29 cellular contexts compared by ENCODE assay signal in genomic region chr10:86340176-86340990, GRCh38. TPM values are rescaled to one million over a fixed set of nuclear protein-coding genes. Genes with fewer than 3 reads are reported as not detected.
A peak's percentile ranks its signal among the peaks of the same experiment; 100 is the strongest.
DNase-seq lines count a peak whose midpoint lies in the region; ATAC-seq and TF ChIP-seq lines count a peak whose summit lies in the region.
"Had no signal": no experiment of that assay in that cellular context is flagged by ENCODE, and none has a peak within 500 bp of the region (broad histone marks: within the 10 kb centered on the region; RNA-seq: fewer than 3 reads in every experiment).

No MANE protein-coding gene starts in this region.

- H3K4me3 ChIP-seq in HEK293 (ENCODE audit: low read depth, low read length) (no peak overlapping the region), sigmoid colon (no peak overlapping the region)
- H3K4me3 ChIP-seq: coronary artery, Peyer's patch, SJSA1, tibial nerve had no signal

- no peak overlapping the region for H3K4me3 Mint-ChIP-seq in activated naive CD8-positive, alpha-beta T cell treated with anti-CD3 and anti-CD28 coated beads, Interleukin-2, amount 10 ng/mL, durations not matched to agents 7 days and 5 days
- no peak overlapping the region for H3K4me3 Mint-ChIP-seq in activated naive CD8-positive, alpha-beta T cell treated with anti-CD3 and anti-CD28 coated beads, Interleukin-2, amount 50 U/mL, for 24 hours
- H3K4me3 Mint-ChIP-seq in activated B cell treated with CpG ODN at 0.5 μM for 24 hours, result no peak overlapping the region
- H3K4me3 Mint-ChIP-seq: activated naive CD4-positive, alpha-beta T cell treated with anti-CD3 and anti-CD28 coated beads for 36 hours; activated T-cell treated with anti-CD3 and anti-CD28 coated beads, Interleukin-2, amount 50 U/mL, for 4 hours; CD4-positive, CD25-positive, alpha-beta regulatory T cell; effector memory CD8-positive, alpha-beta T cell; immature natural killer cell; nephron; stimulated activated naive CD8-positive, alpha-beta T cell treated with anti-CD3 and anti-CD28 coated beads, Interleukin-15, amount 100 ng/mL, for 72 hours had no signal

- 69 to 71% methylated on average over 13 of the region's 13 CpGs for WGBS in sigmoid colon, 2 donors

- H3K9me3 ChIP-seq in HEK293 (ENCODE audit: control insufficient read depth, insufficient read depth, low read depth, low read length) (no peaks in the 10 kb centered on the region), sigmoid colon (no peaks in the 10 kb centered on the region)
- H3K9me3 ChIP-seq: Peyer's patch, SJSA1, tibial nerve had no signal

- H3K27ac Mint-ChIP-seq in activated naive CD8-positive, alpha-beta T cell treated with anti-CD3 and anti-CD28 coated beads, Interleukin-2, amount 10 ng/mL, durations not matched to agents 7 days and 5 days, result no peak overlapping the region
- no peak overlapping the region for H3K27ac Mint-ChIP-seq in activated naive CD8-positive, alpha-beta T cell treated with anti-CD3 and anti-CD28 coated beads, Interleukin-2, amount 50 U/mL, for 24 hours
- no peak overlapping the region for H3K27ac Mint-ChIP-seq in activated B cell treated with CpG ODN at 0.5 μM for 24 hours
- H3K27ac Mint-ChIP-seq: activated naive CD4-positive, alpha-beta T cell treated with anti-CD3 and anti-CD28 coated beads for 36 hours; CD4-positive, CD25-positive, alpha-beta regulatory T cell; effector memory CD8-positive, alpha-beta T cell; immature natural killer cell had no signal

- H3K4me1 ChIP-seq in HEK293 (ENCODE audit: control insufficient read depth, insufficient read depth, low read length) (no peaks in the 10 kb centered on the region), sigmoid colon (no peaks in the 10 kb centered on the region)
- H3K4me1 ChIP-seq: parathyroid adenoma, Peyer's patch, SJSA1 had no signal

- H3K4me1 Mint-ChIP-seq in activated naive CD8-positive, alpha-beta T cell treated with anti-CD3 and anti-CD28 coated beads, Interleukin-2, amount 10 ng/mL, durations not matched to agents 7 days and 5 days, result peaks cover 4% of the 10 kb centered on the region
- H3K4me1 Mint-ChIP-seq in activated naive CD8-positive, alpha-beta T cell treated with anti-CD3 and anti-CD28 coated beads, Interleukin-2, amount 50 U/mL, for 24 hours, result no peaks in the 10 kb centered on the region
- no peaks in the 10 kb centered on the region for H3K4me1 Mint-ChIP-seq in activated B cell treated with CpG ODN at 0.5 μM for 24 hours
- H3K4me1 Mint-ChIP-seq: CD4-positive, CD25-positive, alpha-beta regulatory T cell; immature natural killer cell had no signal

- no peaks in the 10 kb centered on the region for H3K9me3 Mint-ChIP-seq in activated naive CD8-positive, alpha-beta T cell treated with anti-CD3 and anti-CD28 coated beads, Interleukin-2, amount 10 ng/mL, durations not matched to agents 7 days and 5 days
- no peaks in the 10 kb centered on the region for H3K9me3 Mint-ChIP-seq in activated naive CD8-positive, alpha-beta T cell treated with anti-CD3 and anti-CD28 coated beads, Interleukin-2, amount 50 U/mL, for 24 hours
- H3K9me3 Mint-ChIP-seq in activated B cell treated with CpG ODN at 0.5 μM for 24 hours, result peaks cover 3% of the 10 kb centered on the region
- H3K9me3 Mint-ChIP-seq: activated naive CD4-positive, alpha-beta T cell treated with anti-CD3 and anti-CD28 coated beads for 36 hours; activated T-cell treated with anti-CD3 and anti-CD28 coated beads, Interleukin-2, amount 50 U/mL, for 4 hours; effector memory CD8-positive, alpha-beta T cell; immature natural killer cell; nephron; stimulated activated naive CD8-positive, alpha-beta T cell treated with anti-CD3 and anti-CD28 coated beads, Interleukin-15, amount 100 ng/mL, for 72 hours had no signal

- ATAC-seq in activated naive CD8-positive, alpha-beta T cell treated with anti-CD3 and anti-CD28 coated beads, Interleukin-2, amount 10 ng/mL, durations not matched to agents 7 days and 5 days (ENCODE audit: low read depth), result no peak
- no peak for ATAC-seq in activated naive CD8-positive, alpha-beta T cell treated with anti-CD3 and anti-CD28 coated beads, Interleukin-2, amount 50 U/mL, for 24 hours
- ATAC-seq in activated B cell treated with CpG ODN at 0.5 μM for 24 hours (ENCODE audit: low read depth) (no peak), GM18520 (IDR thresholded peaks at IDR 0.05; ENCODE audit: unreplicated experiment) (no peak), HG02884 (IDR thresholded peaks at IDR 0.05; ENCODE audit: unreplicated experiment) (no peak)
- ATAC-seq: activated T-cell treated with anti-CD3 and anti-CD28 coated beads, Interleukin-2, amount 50 U/mL, for 4 hours; effector memory CD8-positive, alpha-beta T cell; stimulated activated naive CD8-positive, alpha-beta T cell treated with anti-CD3 and anti-CD28 coated beads, Interleukin-15, amount 100 ng/mL, for 72 hours had no signal

- POLR2A ChIA-PET in activated naive CD8-positive, alpha-beta T cell treated with anti-CD3 and anti-CD28 coated beads, Interleukin-2, amount 10 ng/mL, durations not matched to agents 7 days and 5 days (lab: Charles Lee), result no interaction called here
- POLR2A ChIA-PET in HEK293 (lab: Yijun Ruan, JAX), result no interaction called here
- POLR2A ChIA-PET in activated B cell treated with CpG ODN at 0.5 μM for 24 hours (lab: Charles Lee), result no interaction called here

- H3K27me3 ChIP-seq in sigmoid colon, result no peaks in the 10 kb centered on the region
- H3K27me3 ChIP-seq: Peyer's patch, SJSA1, tibial nerve had no signal

- TF ChIP-seq POLR2A in sigmoid colon (IDR thresholded peaks at IDR 0.05), result no peak

- no peaks in the 10 kb centered on the region for H3K36me3 Mint-ChIP-seq in activated naive CD8-positive, alpha-beta T cell treated with anti-CD3 and anti-CD28 coated beads, Interleukin-2, amount 10 ng/mL, durations not matched to agents 7 days and 5 days
- H3K36me3 Mint-ChIP-seq in activated naive CD8-positive, alpha-beta T cell treated with anti-CD3 and anti-CD28 coated beads, Interleukin-2, amount 50 U/mL, for 24 hours (ENCODE audit: low read depth), result no peaks in the 10 kb centered on the region
- H3K36me3 Mint-ChIP-seq in activated B cell treated with CpG ODN at 0.5 μM for 24 hours (ENCODE audit: low read depth), result no peaks in the 10 kb centered on the region
- H3K36me3 Mint-ChIP-seq: CD4-positive, CD25-positive, alpha-beta regulatory T cell; immature natural killer cell had no signal

- DNase-seq in activated naive CD8-positive, alpha-beta T cell treated with anti-CD3 and anti-CD28 coated beads, Interleukin-2, amount 10 ng/mL, durations not matched to agents 7 days and 5 days, result peak; percentile 10
- DNase-seq in activated naive CD8-positive, alpha-beta T cell treated with anti-CD3 and anti-CD28 coated beads, Interleukin-2, amount 50 U/mL, for 24 hours, result no peak
- DNase-seq in activated B cell treated with CpG ODN at 0.5 μM for 24 hours (peak; percentile 12), sigmoid colon (peak; percentile 40), HPDE6-E6E7 (ENCODE audit: extremely low spot score) (no peak)
- DNase-seq: activated CD4-positive, alpha-beta T cell treated with anti-CD3 and anti-CD28 coated beads for 4 hours; activated naive CD4-positive, alpha-beta T cell treated with anti-CD3 and anti-CD28 coated beads for 36 hours; activated T-cell treated with anti-CD3 and anti-CD28 coated beads, Interleukin-2, amount 50 U/mL, for 4 hours; amygdala; CD4-positive, CD25-positive, alpha-beta regulatory T cell; effector memory CD8-positive, alpha-beta T cell; foreskin fibroblast; HCEC 1CT; immature natural killer cell; NCI-H1105 treated with DMSO at 0.1 percent for 48 hours; NCI-H226; NK-92 treated with Interleukin-12 subunit alpha and Interleukin-12 subunit beta, amount 100 ng/mL, for 24 hours; Peyer's patch; stimulated activated naive CD8-positive, alpha-beta T cell treated with anti-CD3 and anti-CD28 coated beads, Interleukin-15, amount 100 ng/mL, for 72 hours; T-helper 1 cell had no signal

- H3K27me3 Mint-ChIP-seq in activated naive CD8-positive, alpha-beta T cell treated with anti-CD3 and anti-CD28 coated beads, Interleukin-2, amount 10 ng/mL, durations not matched to agents 7 days and 5 days, result no peaks in the 10 kb centered on the region
- H3K27me3 Mint-ChIP-seq in activated naive CD8-positive, alpha-beta T cell treated with anti-CD3 and anti-CD28 coated beads, Interleukin-2, amount 50 U/mL, for 24 hours, result peaks cover 2% of the 10 kb centered on the region
- peaks cover 2% of the 10 kb centered on the region for H3K27me3 Mint-ChIP-seq in activated B cell treated with CpG ODN at 0.5 μM for 24 hours
- H3K27me3 Mint-ChIP-seq: stimulated activated naive CD8-positive, alpha-beta T cell treated with anti-CD3 and anti-CD28 coated beads, Interleukin-15, amount 100 ng/mL, for 72 hours had no signal

- intact Hi-C loops in activated B cell treated with CpG ODN at 0.5 μM for 24 hours (cut with micrococcal nuclease), result no loop called here
- intact Hi-C loops in sigmoid colon (cut with DNase I), result no loop called here

- no peak for TF ChIP-seq CTCF in HEK293 (tag by site-specific recombination; IDR thresholded peaks at IDR 0.05)
- no peak for TF ChIP-seq CTCF in activated B cell treated with CpG ODN at 0.5 μM for 24 hours (IDR thresholded peaks at IDR 0.05)
- no peak for TF ChIP-seq CTCF in sigmoid colon (IDR thresholded peaks at IDR 0.05)

- CTCF ChIA-PET in HEK293 (lab: Yijun Ruan, JAX) (no interaction called here), activated B cell treated with CpG ODN at 0.5 μM for 24 hours (lab: Charles Lee) (no interaction called here)

- H3K36me3 ChIP-seq in HEK293 (ENCODE audit: control insufficient read depth in 2 of 2, insufficient read depth in 1 of 2, low read length in 2 of 2) (no peaks in the 10 kb centered on the region), sigmoid colon (no peaks in the 10 kb centered on the region)
- H3K36me3 ChIP-seq: Peyer's patch, SJSA1, tibial nerve had no signal

- no peak for TF ChIP-seq EP300 in sigmoid colon (IDR thresholded peaks at IDR 0.05)

- H3K27ac ChIP-seq in HEK293 (ENCODE audit: extremely low read depth, low read depth, low read length) (no peak overlapping the region), sigmoid colon (no peak overlapping the region)
- H3K27ac ChIP-seq: coronary artery, parathyroid adenoma, Peyer's patch, SJSA1, tibial nerve had no signal

TF ChIP-seq in HEK293, 187 proteins besides CTCF, POLR2A, EP300 and RAD21 (continues in another document):
- no peak for TF ChIP-seq ZNF548 (tag by site-specific recombination; IDR thresholded peaks at IDR 0.05)
- no peak for TF ChIP-seq ZNF184 (tag by site-specific recombination; IDR thresholded peaks at IDR 0.05)
- peak; percentile 35 for TF ChIP-seq ZIC2 (tag by site-specific recombination; IDR thresholded peaks at IDR 0.05)

RNA-seq across cellular contexts. Expression of gene GRID1, which starts 26.2 kb away (rescaled TPM):
- not detected for total RNA-seq in activated naive CD8-positive, alpha-beta T cell treated with anti-CD3 and anti-CD28 coated beads, Interleukin-2, amount 10 ng/mL, durations not matched to agents 7 days and 5 days
- not detected in 2 replicates for total RNA-seq in activated B cell treated with CpG ODN at 0.5 μM for 24 hours
- 1 to 10 TPM in 3 of 4 donors, under 1 TPM in 1; 0.66 to 4.7 (median 1.5) TPM for total RNA-seq in sigmoid colon
- 1 to 10 TPM in 1 of 3 donors, not detected in 2; 1.1 TPM for polyA plus RNA-seq in sigmoid colon
- total RNA-seq: activated CD8-positive, alpha-beta memory T cell treated with anti-CD3 and anti-CD28 coated beads for 36 hours; activated naive CD4-positive, alpha-beta T cell treated with anti-CD3 and anti-CD28 coated beads for 36 hours; activated T-cell treated with anti-CD3 and anti-CD28 coated beads, Interleukin-2, amount 50 U/mL, for 4 hours; CD4-positive, CD25-positive, alpha-beta regulatory T cell had no signal
- polyA plus RNA-seq: CD4-positive, CD25-positive, alpha-beta regulatory T cell; immature natural killer cell had no signal

Comparison
In these comparisons a context has a peak if more than half of its experiments do, and no peak if none do; other contexts are left out.
1. DNase-seq: peak in activated naive CD8-positive, alpha-beta T cell treated with anti-CD3 and anti-CD28 coated beads, Interleukin-2, amount 10 ng/mL, durations not matched to agents 7 days and 5 days (single experiment), activated B cell treated with CpG ODN at 0.5 μM for 24 hours (single experiment) and sigmoid colon (single experiment); none in activated naive CD8-positive, alpha-beta T cell treated with anti-CD3 and anti-CD28 coated beads, Interleukin-2, amount 50 U/mL, for 24 hours (single experiment) and HPDE6-E6E7 (single experiment).